In genomic region chr1:12626888-12627287, GRCh38 we compare ENCODE assay signal across 25 cellular contexts. TPM values are rescaled to one million over a fixed set of nuclear protein-coding genes. Genes with fewer than 3 reads are reported as not detected.
A peak's percentile ranks its signal among the peaks of the same experiment; 100 is the strongest.
DNase-seq lines count a peak whose midpoint lies in the region; ATAC-seq, FAIRE-seq and TF ChIP-seq lines count a peak whose summit lies in the region.
"Had no signal": no experiment of that assay in that cellular context is flagged by ENCODE, and none has a peak within 500 bp of the region (broad histone marks: within the 10 kb centered on the region; RNA-seq: fewer than 3 reads in every experiment).

No MANE protein-coding gene starts in this region.

- no peaks in the 10 kb centered on the region for H3K27me3 ChIP-seq in DND-41 (ENCODE audit: insufficient read depth, low read length, poor library complexity)
- H3K27me3 ChIP-seq in endothelial cell of umbilical vein (ENCODE audit: control insufficient read depth in 2 of 2, insufficient read depth in 2 of 2, low read length in 2 of 2) = peaks cover 0 to 2% of the 10 kb centered on the region in 2 experiments
- H3K27me3 ChIP-seq in CD8-positive, alpha-beta memory T cell (ENCODE audit: insufficient read depth, low read length, poor library complexity, severe bottlenecking) = no peaks in the 10 kb centered on the region
- H3K27me3 ChIP-seq: SJSA1 had no signal

- H3K4me2 ChIP-seq in DND-41 (ENCODE audit: insufficient read depth, low read length) (no peak overlapping the region), endothelial cell of umbilical vein (ENCODE audit: insufficient read depth, low read length) (no peak overlapping the region)

- H3K27ac Mint-ChIP-seq in type B pancreatic cell = no peak overlapping the region
- peak overlapping the region in 1 of 8 donors; percentile 9 for H3K27ac Mint-ChIP-seq in CD8-positive, alpha-beta memory T cell
- H3K27ac Mint-ChIP-seq in activated T-helper 17 cell treated with anti-CD3 and anti-CD28 coated beads, Interleukin-2, amount 50 U/mL, for 72 hours = no peak overlapping the region
- H3K27ac Mint-ChIP-seq: CD4-positive, CD25-positive, alpha-beta regulatory T cell had no signal

- no peak overlapping the region for H2AFZ ChIP-seq in DND-41 (ENCODE audit: low read depth, low read length)
- H2AFZ ChIP-seq in endothelial cell of umbilical vein (ENCODE audit: low read depth, low read length) = no peak overlapping the region

- H3K36me3 ChIP-seq in DND-41 (ENCODE audit: insufficient read depth, low read length) (no peaks in the 10 kb centered on the region), endothelial cell of umbilical vein (ENCODE audit: control insufficient read depth in 2 of 2, extremely low read depth in 1 of 2, insufficient read depth in 2 of 2, low read length in 2 of 2) (no peaks in the 10 kb centered on the region)
- no peaks in the 10 kb centered on the region for H3K36me3 ChIP-seq in CD8-positive, alpha-beta memory T cell (ENCODE audit: insufficient read depth, low read length)
- H3K36me3 ChIP-seq: SJSA1 had no signal

- ATAC-seq in DND-41 (ENCODE audit: insufficient read depth, low read depth) = peak; percentile 58; the same call in 2 of the 3 replicates
- ATAC-seq in activated CD4-positive, CD25-positive, alpha-beta regulatory T cell treated with anti-CD3 and anti-CD28 coated beads, Interleukin-2, amount 50 U/mL, for 24 hours = no peak
- ATAC-seq in activated T-helper 17 cell treated with anti-CD3 and anti-CD28 coated beads, Interleukin-2, amount 50 U/mL, for 72 hours (replicated peaks) = no peak
- ATAC-seq: GM12878, Right ventricle myocardium inferior had no signal

- H3K9ac ChIP-seq in DND-41 (ENCODE audit: low read depth, low read length) (no peak overlapping the region), endothelial cell of umbilical vein (replicated peaks; ENCODE audit: extremely low read depth, insufficient read depth, low read length) (no peak overlapping the region)

- peaks cover under 1% of the 10 kb centered on the region for H3K27me3 Mint-ChIP-seq in type B pancreatic cell
- peaks cover 2 to 9% of the 10 kb centered on the region in 2 donors for H3K27me3 Mint-ChIP-seq in CD8-positive, alpha-beta memory T cell
- H3K27me3 Mint-ChIP-seq in activated T-helper 17 cell treated with anti-CD3 and anti-CD28 coated beads, Interleukin-2, amount 50 U/mL, for 72 hours = peaks cover 2% of the 10 kb centered on the region

- no peaks in the 10 kb centered on the region for H3K9me1 ChIP-seq in endothelial cell of umbilical vein (replicated peaks; ENCODE audit: control insufficient read depth, extremely low read depth, insufficient read depth, low read length)

- DNase-seq in DND-41 (no peak), Kasumi-1 (lab: John Stamatoyannopoulos, UW) (peak; percentile 7 to 11), endothelial cell of umbilical vein (ENCODE audit: low read depth, low spot score) (no peak), type B pancreatic cell (ENCODE audit: extremely low spot score, unreplicated experiment) (no peak)
- no peak for DNase-seq in CD8-positive, alpha-beta memory T cell
- DNase-seq: Caco-2; CD4-positive, CD25-positive, alpha-beta regulatory T cell; DMS 273 treated with DMSO at 0.1 percent for 48 hours; DMS79 treated with DMSO at 0.1 percent for 48 hours; GOT3; NCI-H1105; NCI-H146; NCI-H2081; NCI-H2171; NCI-H345; NCI-H524; NCI-H774; OCI-M1 had no signal

- CTCF ChIA-PET in endothelial cell of umbilical vein (lab: Charles Lee) = interaction anchor here (1.0 to 1.1 kb wide), 2 partner anchors 32 to 312 kb away, joined by 3 to 5 read pairs; no protein-coding TSS in a partner anchor
- CTCF ChIA-PET in CD8-positive, alpha-beta memory T cell (lab: Charles Lee) = interaction anchor here (1.0 kb wide), 1 partner anchor 23 kb away, joined by 3 read pairs; no protein-coding TSS in a partner anchor

- intact Hi-C loops in endothelial cell of umbilical vein (cut with micrococcal nuclease) = no loop called here

- H3K79me2 ChIP-seq in DND-41 (ENCODE audit: insufficient read depth, low read length) (no peaks in the 10 kb centered on the region), endothelial cell of umbilical vein (ENCODE audit: control insufficient read depth, insufficient read depth, low read length) (no peaks in the 10 kb centered on the region)

- H3K9me3 Mint-ChIP-seq in type B pancreatic cell = no peaks in the 10 kb centered on the region
- H3K9me3 Mint-ChIP-seq in CD8-positive, alpha-beta memory T cell = no peaks in the 10 kb centered on the region
- H3K9me3 Mint-ChIP-seq in activated T-helper 17 cell treated with anti-CD3 and anti-CD28 coated beads, Interleukin-2, amount 50 U/mL, for 72 hours = no peaks in the 10 kb centered on the region
- H3K9me3 Mint-ChIP-seq: CD4-positive, CD25-positive, alpha-beta regulatory T cell had no signal

- H3K36me3 Mint-ChIP-seq in type B pancreatic cell = no peaks in the 10 kb centered on the region
- no peaks in the 10 kb centered on the region for H3K36me3 Mint-ChIP-seq in CD8-positive, alpha-beta memory T cell
- no peaks in the 10 kb centered on the region for H3K36me3 Mint-ChIP-seq in activated T-helper 17 cell treated with anti-CD3 and anti-CD28 coated beads, Interleukin-2, amount 50 U/mL, for 72 hours (ENCODE audit: low read depth)
- H3K36me3 Mint-ChIP-seq: CD4-positive, CD25-positive, alpha-beta regulatory T cell had no signal

- H3K4me3 Mint-ChIP-seq in type B pancreatic cell = no peak overlapping the region
- no peak overlapping the region for H3K4me3 Mint-ChIP-seq in CD8-positive, alpha-beta memory T cell
- no peak overlapping the region for H3K4me3 Mint-ChIP-seq in activated T-helper 17 cell treated with anti-CD3 and anti-CD28 coated beads, Interleukin-2, amount 50 U/mL, for 72 hours

- no TSS peak for BruUV-seq in endothelial cell of umbilical vein (replicated peaks; lab: Mats Ljungman, UMichigan)

- H3K4me1 ChIP-seq in DND-41 (ENCODE audit: insufficient read depth, low read length) (peaks cover 3% of the 10 kb centered on the region), endothelial cell of umbilical vein (ENCODE audit: control insufficient read depth, extremely low read depth, insufficient read depth, low read length) (no peaks in the 10 kb centered on the region)
- H3K4me1 ChIP-seq in CD8-positive, alpha-beta memory T cell (ENCODE audit: insufficient read depth, low read length) = no peaks in the 10 kb centered on the region
- H3K4me1 ChIP-seq: Caco-2 had no signal

- H4K20me1 ChIP-seq in DND-41 (ENCODE audit: insufficient read depth, low read length) = no peaks in the 10 kb centered on the region
- H4K20me1 ChIP-seq in endothelial cell of umbilical vein (replicated peaks; ENCODE audit: control insufficient read depth, extremely low read depth, insufficient read depth, low read length) = no peaks in the 10 kb centered on the region

- no peak for TF ChIP-seq POLR2A in endothelial cell of umbilical vein (IDR thresholded peaks at IDR 0.05; ENCODE audit: low read depth, low read length)

- H3K4me1 Mint-ChIP-seq in type B pancreatic cell (ENCODE audit: unreplicated experiment) = peaks cover 32% of the 10 kb centered on the region
- H3K4me1 Mint-ChIP-seq in CD8-positive, alpha-beta memory T cell = peaks cover 2 to 4% (median 3%) of the 10 kb centered on the region in 3 donors
- no peaks in the 10 kb centered on the region for H3K4me1 Mint-ChIP-seq in activated T-helper 17 cell treated with anti-CD3 and anti-CD28 coated beads, Interleukin-2, amount 50 U/mL, for 72 hours

- dilution Hi-C loops in endothelial cell of umbilical vein (cut with MboI; ENCODE audit: extremely low pct_ligation_motif_present, low sequenced_read_pairs) = no loop called here

- TF ChIP-seq CTCF in DND-41 (IDR thresholded peaks at IDR 0.05; ENCODE audit: borderline replicate concordance, extremely low read depth, low read length, poor library complexity, severe bottlenecking) (no peak), VCaP (conservative IDR thresholded peaks at IDR 0.05) (no peak), endothelial cell of umbilical vein (IDR thresholded peaks at IDR 0.05; ENCODE audit: extremely low read depth in 1 of 2, insufficient read depth in 1 of 2, low read depth in 1 of 2, low read length in 2 of 2) (no peak), type B pancreatic cell (conservative IDR thresholded peaks at IDR 0.05) (no peak)

- H3K27ac ChIP-seq in DND-41 (ENCODE audit: low read length) (no peak overlapping the region), VCaP (peak overlapping the region; percentile 41; the same call in 1 of the 2 replicates), endothelial cell of umbilical vein (ENCODE audit: insufficient read depth, low read depth, low read length) (no peak overlapping the region)
- no peak overlapping the region for H3K27ac ChIP-seq in CD8-positive, alpha-beta memory T cell (ENCODE audit: low read depth, low read length)
- H3K27ac ChIP-seq: SJSA1 had no signal

- no peak overlapping the region for H3K4me3 ChIP-seq in DND-41 (ENCODE audit: low read depth in 1 of 2, low read length in 2 of 2)
- no peak overlapping the region for H3K4me3 ChIP-seq in endothelial cell of umbilical vein (replicated peaks in 1 of 3; ENCODE audit: insufficient read depth in 1 of 3, low read depth in 1 of 3, low read length in 3 of 3)
- no peak overlapping the region for H3K4me3 ChIP-seq in CD8-positive, alpha-beta memory T cell (ENCODE audit: low read length)
- H3K4me3 ChIP-seq: GM12878, SJSA1 had no signal

- peak; percentile 72 for FAIRE-seq in endothelial cell of umbilical vein (lab: Jason Lieb, UNC)
- FAIRE-seq: A204.1, GM12878 had no signal

- H3K9me3 ChIP-seq in DND-41 (ENCODE audit: insufficient read depth, low read length, severe bottlenecking) = no peaks in the 10 kb centered on the region
- H3K9me3 ChIP-seq in endothelial cell of umbilical vein (replicated peaks; ENCODE audit: control insufficient read depth, insufficient read depth, low read length) = no peaks in the 10 kb centered on the region
- no peaks in the 10 kb centered on the region for H3K9me3 ChIP-seq in CD8-positive, alpha-beta memory T cell (ENCODE audit: low read length)
- H3K9me3 ChIP-seq: Caco-2, SJSA1 had no signal

- POLR2A ChIA-PET in endothelial cell of umbilical vein (lab: Charles Lee) = no interaction called here
- POLR2A ChIA-PET in CD8-positive, alpha-beta memory T cell (lab: Charles Lee) = no interaction called here

RNA-seq across cellular contexts. Expression of gene DHRS3, which starts 8.9 kb away (rescaled TPM):
- 54.3 and 75.2 TPM in 2 replicates for total RNA-seq in endothelial cell of umbilical vein
- 54.3 and 58.4 TPM in 2 replicates for polyA plus RNA-seq in endothelial cell of umbilical vein
- polyA plus RNA-seq in endothelial cell of umbilical vein (2011; cell fraction: cytosol; rRNA removed) = 46.7 and 47.7 TPM in 2 replicates
- 44.6 and 46.9 TPM in 2 replicates for polyA plus RNA-seq in endothelial cell of umbilical vein (2011; cell fraction: nucleus; rRNA removed)
- polyA plus RNA-seq in endothelial cell of umbilical vein (2012) = 24.6 and 33.9 TPM in 2 replicates
- 90.9 and 98.3 TPM in 2 replicates for polyA minus RNA-seq in endothelial cell of umbilical vein
- polyA minus RNA-seq in endothelial cell of umbilical vein (2011; cell fraction: cytosol; rRNA and poly(A)+ RNA removed) = 8.9 TPM
- polyA minus RNA-seq in endothelial cell of umbilical vein (2011; cell fraction: nucleus; rRNA and poly(A)+ RNA removed) = 24.9 and 25.2 TPM in 2 replicates
- total RNA-seq in type B pancreatic cell (ENCODE audit: low replicate concordance) = 143 and 276 TPM in 2 replicates
- total RNA-seq in CD8-positive, alpha-beta memory T cell = 100 to 1,000 TPM; 117 to 123 TPM
- polyA plus RNA-seq in CD8-positive, alpha-beta memory T cell = 31.9 TPM
- total RNA-seq in activated T-helper 17 cell treated with anti-CD3 and anti-CD28 coated beads, Interleukin-2, amount 50 U/mL, for 72 hours = 10 to 100 TPM; 15.9 to 97.8 TPM

RNA-seq across cellular contexts. Expression of gene AADACL4, which starts 17.0 kb away (rescaled TPM):
- not detected in 2 replicates for total RNA-seq in endothelial cell of umbilical vein
- polyA plus RNA-seq in endothelial cell of umbilical vein = not detected in 2 replicates
- polyA plus RNA-seq in endothelial cell of umbilical vein (2011; cell fraction: cytosol; rRNA removed) = not detected in 2 replicates
- not detected in 2 replicates for polyA plus RNA-seq in endothelial cell of umbilical vein (2011; cell fraction: nucleus; rRNA removed)
- polyA plus RNA-seq in endothelial cell of umbilical vein (2012) = not detected in 2 replicates
- not detected in 2 replicates for polyA minus RNA-seq in endothelial cell of umbilical vein
- polyA minus RNA-seq in endothelial cell of umbilical vein (2011; cell fraction: cytosol; rRNA and poly(A)+ RNA removed) = not detected
- not detected in 2 replicates for polyA minus RNA-seq in endothelial cell of umbilical vein (2011; cell fraction: nucleus; rRNA and poly(A)+ RNA removed)
- not detected in 2 replicates for total RNA-seq in type B pancreatic cell (ENCODE audit: low replicate concordance)
- total RNA-seq in CD8-positive, alpha-beta memory T cell = not detected
- polyA plus RNA-seq in CD8-positive, alpha-beta memory T cell = not detected
- total RNA-seq in activated T-helper 17 cell treated with anti-CD3 and anti-CD28 coated beads, Interleukin-2, amount 50 U/mL, for 72 hours = not detected
- total RNA-seq: Caco-2; CD4-positive, CD25-positive, alpha-beta regulatory T cell; GM12878; Right ventricle myocardium inferior; SJSA1 had no signal
- polyA plus RNA-seq: CD4-positive, CD25-positive, alpha-beta regulatory T cell; GM12878 had no signal

Comparison
In these comparisons a context has a peak if more than half of its experiments do, and no peak if none do; other contexts are left out.
1. DNase-seq: peak in Kasumi-1 (2 of 2); none in DND-41 (single experiment), endothelial cell of umbilical vein (single experiment), type B pancreatic cell (single experiment) and CD8-positive, alpha-beta memory T cell (0 of 5).